Comparison of ENCODE assay signal across 5 cellular contexts in the genomic region with DNA sequence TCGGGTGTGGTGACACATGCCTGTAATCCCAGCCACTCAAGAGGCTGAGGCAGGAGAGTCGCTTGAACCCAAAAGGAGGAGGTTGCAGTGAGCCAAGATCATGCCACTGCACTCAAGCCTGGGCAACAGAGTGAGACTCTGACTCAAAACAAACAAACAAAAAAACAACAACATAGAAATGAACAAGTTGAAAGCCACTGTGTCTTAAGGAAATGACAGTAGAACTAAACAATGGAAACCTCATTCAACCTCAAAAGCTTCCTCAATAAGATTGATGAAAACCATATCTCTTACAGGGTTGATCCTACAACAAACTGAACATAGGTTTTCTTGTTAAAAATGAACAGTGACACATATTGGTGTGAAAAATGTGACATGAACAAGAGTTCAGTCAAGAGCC. TPM values are rescaled to one million over a fixed set of nuclear protein-coding genes. Genes with fewer than 3 reads are reported as not detected.
DNase-seq lines count a peak whose midpoint lies in the region; ATAC-seq, FAIRE-seq and TF ChIP-seq lines count a peak whose summit lies in the region.
"Not testable (repeated sequence)": the region's sequence is repeated elsewhere in the genome, so short reads cannot be mapped to it uniquely, and the experiment has no call there.

No MANE protein-coding gene starts in this region.

- not testable (repeated sequence) for H3K4me3 Mint-ChIP-seq in activated CD8-positive, alpha-beta memory T cell treated with anti-CD3 and anti-CD28 coated beads, Interleukin-2, amount 10 ng/mL, durations not matched to agents 7 days and 5 days; stimulated activated effector memory CD8-positive, alpha-beta T cell treated with anti-CD3 and anti-CD28 coated beads, Interleukin-12 subunit alpha, Interleukin-12 subunit beta, amount 100 ng/mL, for 72 hours
- H3K4me3 Mint-ChIP-seq in immature natural killer cell: peak overlapping the region in 2 of 5 donors; percentile 15 to 19

- not testable (repeated sequence) for H3K4me1 ChIP-seq in GM12878 (ENCODE audit: control insufficient read depth, insufficient read depth, low read length)

- H3K36me3 Mint-ChIP-seq in activated CD8-positive, alpha-beta memory T cell treated with anti-CD3 and anti-CD28 coated beads, Interleukin-2, amount 10 ng/mL, durations not matched to agents 7 days and 5 days: peaks cover 91% of the 10 kb centered on the region
- peaks cover 41 to 64% (median 50%) of the 10 kb centered on the region in 3 donors for H3K36me3 Mint-ChIP-seq in immature natural killer cell
- H3K36me3 Mint-ChIP-seq in stimulated activated effector memory CD8-positive, alpha-beta T cell treated with anti-CD3 and anti-CD28 coated beads, Interleukin-12 subunit alpha, Interleukin-12 subunit beta, amount 100 ng/mL, for 72 hours: peaks cover 84% of the 10 kb centered on the region

- ATAC-seq in activated CD8-positive, alpha-beta memory T cell treated with anti-CD3 and anti-CD28 coated beads, Interleukin-2, amount 10 ng/mL, durations not matched to agents 7 days and 5 days: peak; percentile 49
- ATAC-seq in GM12878: not testable (repeated sequence)
- ATAC-seq in stimulated activated effector memory CD8-positive, alpha-beta T cell treated with anti-CD3 and anti-CD28 coated beads, Interleukin-12 subunit alpha, Interleukin-12 subunit beta, amount 100 ng/mL, for 72 hours: peak; percentile 54

- BruUV-seq in GM12878 (replicated peaks; lab: Mats Ljungman, UMichigan): not testable (repeated sequence)

- in situ Hi-C loops in GM12878 (cut with MboI): not testable (repeated sequence)

- not testable (repeated sequence) for H3K27me3 ChIP-seq in GM12878 (replicated peaks in 1 of 2; ENCODE audit: control insufficient read depth in 2 of 2, insufficient read depth in 2 of 2, low read length in 1 of 2)

- not testable (repeated sequence) for H3K27me3 Mint-ChIP-seq in activated CD8-positive, alpha-beta memory T cell treated with anti-CD3 and anti-CD28 coated beads, Interleukin-2, amount 10 ng/mL, durations not matched to agents 7 days and 5 days; immature natural killer cell (ENCODE audit: low read depth in 3 of 3)

- H3K27ac Mint-ChIP-seq in activated CD8-positive, alpha-beta memory T cell treated with anti-CD3 and anti-CD28 coated beads, Interleukin-2, amount 10 ng/mL, durations not matched to agents 7 days and 5 days; stimulated activated effector memory CD8-positive, alpha-beta T cell treated with anti-CD3 and anti-CD28 coated beads, Interleukin-12 subunit alpha, Interleukin-12 subunit beta, amount 100 ng/mL, for 72 hours: not testable (repeated sequence)
- H3K27ac Mint-ChIP-seq in immature natural killer cell: peak overlapping the region; percentile 61 to 95 (median 80)

- not testable (repeated sequence) for DNase-seq in GM18507 (ENCODE audit: extremely low spot score, insufficient read length, low read depth); activated CD8-positive, alpha-beta memory T cell treated with anti-CD3 and anti-CD28 coated beads, Interleukin-2, amount 10 ng/mL, durations not matched to agents 7 days and 5 days; GM12878 (ENCODE audit: low read depth, low spot score); stimulated activated effector memory CD8-positive, alpha-beta T cell treated with anti-CD3 and anti-CD28 coated beads, Interleukin-12 subunit alpha, Interleukin-12 subunit beta, amount 100 ng/mL, for 72 hours (ENCODE audit: low spot score in 2 of 2)
- DNase-seq in immature natural killer cell: peak; percentile 25 to 62 (median 41)

- H3K79me2 ChIP-seq in GM12878 (ENCODE audit: control insufficient read depth, insufficient read depth, low read length): not testable (repeated sequence)

- 96% methylated on average over 2 of the region's 2 CpGs for WGBS in GM12878 (ENCODE audit: insufficient coverage, insufficient replicate concordance, low lambda C conversion rate, missing lambda C conversion rate)

- intact Hi-C loops in GM12878 (cut with micrococcal nuclease; ENCODE audit: unreplicated experiment): not testable (repeated sequence)

- H3K9me3 ChIP-seq in GM12878 (replicated peaks; ENCODE audit: control insufficient read depth, insufficient read depth, low read length): not testable (repeated sequence)

- not testable (repeated sequence) for TF ChIP-seq POLR2A in GM12878 (IDR thresholded peaks at IDR 0.05; ENCODE audit: low read depth, low read length)

- not testable (repeated sequence) for TF ChIP-seq RAD21 in GM12878 (IDR thresholded peaks at IDR 0.05; ENCODE audit: insufficient read depth, low read depth, low read length)

- CTCF ChIA-PET in activated CD8-positive, alpha-beta memory T cell treated with anti-CD3 and anti-CD28 coated beads, Interleukin-2, amount 10 ng/mL, durations not matched to agents 7 days and 5 days (lab: Charles Lee); GM12878 (lab: Yijun Ruan, JAX): not testable (repeated sequence)

- not testable (repeated sequence) for TF ChIP-seq CTCF in GM12878 (IDR thresholded peaks at IDR 0.05 in 2 of 3, conservative IDR thresholded peaks at IDR 0.05 in 1 of 3; ENCODE audit: control insufficient read depth in 2 of 3, extremely low read depth in 1 of 3, insufficient read depth in 1 of 3, low read depth in 3 of 3, low read length in 3 of 3)

- not testable (repeated sequence) for H3K36me3 ChIP-seq in GM12878 (ENCODE audit: control insufficient read depth in 2 of 2, insufficient read depth in 2 of 2, low read length in 1 of 2)

- H3K4me3 ChIP-seq in GM12878: not testable (repeated sequence)

- peaks cover 37% of the 10 kb centered on the region for H3K4me1 Mint-ChIP-seq in activated CD8-positive, alpha-beta memory T cell treated with anti-CD3 and anti-CD28 coated beads, Interleukin-2, amount 10 ng/mL, durations not matched to agents 7 days and 5 days
- H3K4me1 Mint-ChIP-seq in immature natural killer cell: peaks cover 41 to 64% of the 10 kb centered on the region in 2 donors
- H3K4me1 Mint-ChIP-seq in stimulated activated effector memory CD8-positive, alpha-beta T cell treated with anti-CD3 and anti-CD28 coated beads, Interleukin-12 subunit alpha, Interleukin-12 subunit beta, amount 100 ng/mL, for 72 hours: peaks cover 28% of the 10 kb centered on the region

- not testable (repeated sequence) for H2AFZ ChIP-seq in GM12878 (ENCODE audit: control insufficient read depth, low read depth, low read length)

- not testable (repeated sequence) for H3K9ac ChIP-seq in GM12878 (ENCODE audit: control insufficient read depth, insufficient read depth, low read length)

- POLR2A ChIA-PET in GM12878 (lab: Charles Lee): not testable (repeated sequence)

- not testable (repeated sequence) for TF ChIP-seq EP300 in GM12878 (IDR thresholded peaks at IDR 0.05; ENCODE audit: borderline replicate concordance in 1 of 2, control insufficient read depth in 1 of 2, low read depth in 2 of 2, low read length in 2 of 2)

- FAIRE-seq in GM18507 (lab: Jason Lieb, UNC) (peak; percentile 15), GM12878 (lab: Jason Lieb, UNC) (peak; percentile 23)

- not testable (repeated sequence) for H3K4me2 ChIP-seq in GM12878 (ENCODE audit: control insufficient read depth, insufficient read depth)

- H3K27ac ChIP-seq in GM12878 (ENCODE audit: control insufficient read depth, insufficient read depth): not testable (repeated sequence)

- RAD21 ChIA-PET in GM12878 (lab: Charles Lee; ENCODE audit: unreplicated experiment): interaction anchor here (0.6 kb wide), 1 partner anchor 22 kb away, joined by 3 read pairs; no protein-coding TSS in a partner anchor

- H4K20me1 ChIP-seq in GM12878 (ENCODE audit: control insufficient read depth, insufficient read depth): not testable (repeated sequence)

- SMC1A ChIA-PET in GM12878 (lab: Charles Lee; ENCODE audit: uncharacterized antibody, unreplicated experiment): not testable (repeated sequence)

- peaks cover 39% of the 10 kb centered on the region for H3K9me3 Mint-ChIP-seq in activated CD8-positive, alpha-beta memory T cell treated with anti-CD3 and anti-CD28 coated beads, Interleukin-2, amount 10 ng/mL, durations not matched to agents 7 days and 5 days (ENCODE audit: low read depth)
- not testable (repeated sequence) for H3K9me3 Mint-ChIP-seq in immature natural killer cell; stimulated activated effector memory CD8-positive, alpha-beta T cell treated with anti-CD3 and anti-CD28 coated beads, Interleukin-12 subunit alpha, Interleukin-12 subunit beta, amount 100 ng/mL, for 72 hours

RNA-seq across cellular contexts. Expression of a gene that starts 21.8 kb away (rescaled TPM):
- total RNA-seq in activated CD8-positive, alpha-beta memory T cell treated with anti-CD3 and anti-CD28 coated beads, Interleukin-2, amount 10 ng/mL, durations not matched to agents 7 days and 5 days: 10 to 100 TPM; 30.7 to 32.1 TPM
- 89.7 and 94.1 TPM in 2 replicates for total RNA-seq in GM12878 (2013; cell fraction: nucleolus; rRNA removed)
- total RNA-seq in GM12878 (2014; rRNA removed) (6.1 and 6.3 TPM in 2 replicates), GM12878 (2014; rRNA removed; fragmentation: Illumina TruSeq; extraction: Trizol) (9.4 and 9.5 TPM in 2 replicates), GM12878 (2021) (16.1 and 16.8 TPM in 2 replicates)
- 5.6 TPM for polyA plus RNA-seq in GM12878 (2011; ENCODE audit: low read depth)
- polyA plus RNA-seq in GM12878 (2011; rRNA removed) (8.7 and 9.0 TPM in 2 replicates), GM12878 (2014; fragmentation: Illumina TruSeq; extraction: Trizol) (6.5 and 11.9 TPM in 2 replicates), GM12878 (2014; fragmentation: Nextera tagmentation; extraction: Ambion mirVana) (1 to 10 TPM; 1.4 to 2.3 TPM), GM12878 (2014; rRNA removed) (5.8 and 7.1 TPM in 2 replicates), GM12878 (2016; fragmentation: Nextera tagmentation; extraction: Ambion mirVana) (10 to 100 TPM; 11.3 to 12.4 TPM), immature natural killer cell (10 to 100 TPM; 18.4 to 75.2 (median 27.4) TPM)
- polyA plus RNA-seq in GM12878 (2011; cell fraction: cytosol; rRNA removed): 3.8 and 4.2 TPM in 2 replicates
- 9.8 and 12.0 TPM in 2 replicates for polyA plus RNA-seq in GM12878 (2011; cell fraction: nucleus; rRNA removed)
- polyA plus RNA-seq in GM12878 (2012): 4.3 and 9.3 TPM in 2 replicates
- polyA minus RNA-seq in GM12878 (2011; rRNA and poly(A)+ RNA removed): 21.5 and 26.7 TPM in 2 replicates
- 16.0 and 19.9 TPM in 2 replicates for polyA minus RNA-seq in GM12878 (2011; cell fraction: cytosol; rRNA and poly(A)+ RNA removed)
- 9.6 and 15.3 TPM in 2 replicates for polyA minus RNA-seq in GM12878 (2011; cell fraction: nucleus; rRNA and poly(A)+ RNA removed)
